In genomic region chr19:1252221-1252817, GRCh38 we compare ENCODE assay signal across 8 cellular contexts. TPM values are rescaled to one million over a fixed set of nuclear protein-coding genes. Genes with fewer than 3 reads are reported as not detected.
A peak's percentile ranks its signal among the peaks of the same experiment; 100 is the strongest.
DNase-seq lines count a peak whose midpoint lies in the region; ATAC-seq and TF ChIP-seq lines count a peak whose summit lies in the region.

No MANE protein-coding gene starts in this region.

- H3K4me3 Mint-ChIP-seq in nephron = peak overlapping the region; percentile 90 to 93 (median 92)

- H3K4me1 ChIP-seq in upper lobe of right lung = peaks cover 40% of the 10 kb centered on the region

- TF ChIP-seq CTCF in fibroblast of villous mesenchyme (IDR thresholded peaks at IDR 0.05; ENCODE audit: insufficient read depth, low read depth, low read length) (no peak), nephron (IDR thresholded peaks at IDR 0.05; ENCODE audit: unreplicated experiment in 3 of 3) (no peak), upper lobe of right lung (IDR thresholded peaks at IDR 0.05) (no peak)

- peaks cover 41% of the 10 kb centered on the region for H3K36me3 ChIP-seq in upper lobe of right lung

- peaks cover under 1% of the 10 kb centered on the region for H3K4me1 Mint-ChIP-seq in nephron

- peak; percentile 95 for DNase-seq in ELR (ENCODE audit: low read depth)
- DNase-seq in NCI-H460 (ENCODE audit: extremely low read depth, low read depth) = peak; percentile 78
- DNase-seq in activated gamma-delta T cell (lab: John Stamatoyannopoulos, UW) = peak; percentile 53
- peak; percentile 91 for DNase-seq in fibroblast of villous mesenchyme (ENCODE audit: low read depth)
- peak; percentile 96 for DNase-seq in upper lobe of right lung
- DNase-seq in NCI-H526 treated with DMSO at 0.1 percent for 48 hours (lab: John Stamatoyannopoulos, UW) = no peak

- H3K9me3 Mint-ChIP-seq in nephron = no peaks in the 10 kb centered on the region

- H3K27me3 ChIP-seq in upper lobe of right lung = no peaks in the 10 kb centered on the region

- H3K36me3 Mint-ChIP-seq in nephron (ENCODE audit: low read depth) = peaks cover 26% of the 10 kb centered on the region

- intact Hi-C loops in upper lobe of right lung (cut with DNase I) = no loop called here

- no peaks in the 10 kb centered on the region for H3K9me3 ChIP-seq in upper lobe of right lung

- ATAC-seq in upper lobe of right lung (peak; percentile 35), GM21737 (IDR thresholded peaks at IDR 0.05; ENCODE audit: unreplicated experiment) (no peak)

- peak overlapping the region; percentile 87 for H3K4me3 ChIP-seq in fibroblast of villous mesenchyme (ENCODE audit: low read depth, low read length)
- peak overlapping the region; percentile 81 for H3K4me3 ChIP-seq in upper lobe of right lung

- peak overlapping the region; percentile 20 to 98 (median 55) for H3K27ac Mint-ChIP-seq in nephron

- H3K27me3 Mint-ChIP-seq in nephron (ENCODE audit: low read depth) = no peaks in the 10 kb centered on the region

- H3K27ac ChIP-seq in upper lobe of right lung = peak overlapping the region; percentile 95

RNA-seq across cellular contexts. Expression of gene MIDN, which starts 3.9 kb away (rescaled TPM):
- 16.5 and 21.4 TPM in 2 replicates for total RNA-seq in NCI-H460 (2014; rRNA removed; shearing (Covaris generic))
- polyA plus RNA-seq in NCI-H460 (2014; cell fraction: nucleus; rRNA removed) = 43.6 and 72.7 TPM in 2 replicates
- 14.2 and 15.5 TPM in 2 replicates for total RNA-seq in fibroblast of villous mesenchyme
- 135 TPM for total RNA-seq in upper lobe of right lung

RNA-seq across cellular contexts. Expression of gene ATP5F1D, which starts 10.8 kb away (rescaled TPM):
- total RNA-seq in NCI-H460 (2014; rRNA removed; shearing (Covaris generic)) = 37.2 and 37.8 TPM in 2 replicates
- 97.6 and 118 TPM in 2 replicates for polyA plus RNA-seq in NCI-H460 (2014; cell fraction: nucleus; rRNA removed)
- total RNA-seq in fibroblast of villous mesenchyme (12.1 and 15.1 TPM in 2 replicates), upper lobe of right lung (126 TPM)

RNA-seq across cellular contexts. Expression of gene CBARP, which starts 14.5 kb away (rescaled TPM):
- 1.8 and 3.1 TPM in 2 replicates for total RNA-seq in NCI-H460 (2014; rRNA removed; shearing (Covaris generic))
- 4.7 and 6.6 TPM in 2 replicates for polyA plus RNA-seq in NCI-H460 (2014; cell fraction: nucleus; rRNA removed)
- total RNA-seq in fibroblast of villous mesenchyme (5.8 and 6.0 TPM in 2 replicates), upper lobe of right lung (1.0 TPM)

RNA-seq across cellular contexts. Expression of gene CIRBP, which starts 16.8 kb away (rescaled TPM):
- total RNA-seq in NCI-H460 (2014; rRNA removed; shearing (Covaris generic)) = 134 and 148 TPM in 2 replicates
- polyA plus RNA-seq in NCI-H460 (2014; cell fraction: nucleus; rRNA removed) = 341 and 581 TPM in 2 replicates
- total RNA-seq in fibroblast of villous mesenchyme = 85.5 and 140 TPM in 2 replicates
- 322 TPM for total RNA-seq in upper lobe of right lung

RNA-seq across cellular contexts. Expression of gene FAM174C, which starts 23.0 kb away (rescaled TPM):
- total RNA-seq in NCI-H460 (2014; rRNA removed; shearing (Covaris generic)) = 42.7 and 59.3 TPM in 2 replicates
- polyA plus RNA-seq in NCI-H460 (2014; cell fraction: nucleus; rRNA removed) = 63.3 and 94.9 TPM in 2 replicates
- total RNA-seq in fibroblast of villous mesenchyme (17.3 and 21.9 TPM in 2 replicates), upper lobe of right lung (41.4 TPM)
